8 cellular contexts compared by ENCODE assay signal in genomic region chr4:39978378-39978775, GRCh38. TPM values are rescaled to one million over a fixed set of nuclear protein-coding genes. Genes with fewer than 3 reads are reported as not detected.
A peak's percentile ranks its signal among the peaks of the same experiment; 100 is the strongest.
DNase-seq lines count a peak whose midpoint lies in the region; ATAC-seq, FAIRE-seq and TF ChIP-seq lines count a peak whose summit lies in the region.

No MANE protein-coding gene starts in this region.

- DNase-seq in GM12865 (ENCODE audit: low read depth) = no peak
- DNase-seq in fibroblast of the aortic adventitia (ENCODE audit: low read depth) = no peak
- DNase-seq in skeletal muscle cell (ENCODE audit: low read depth) = no peak
- no peak for DNase-seq in DMS 273 (lab: John Stamatoyannopoulos, UW; ENCODE audit: unreplicated experiment)
- DNase-seq in DMS153 (lab: John Stamatoyannopoulos, UW) = no peak

- ATAC-seq in GM21423 (IDR thresholded peaks at IDR 0.05; ENCODE audit: unreplicated experiment) (no peak), GM21717 (IDR thresholded peaks at IDR 0.05; ENCODE audit: unreplicated experiment) (no peak)

- TF ChIP-seq CTCF in GM12865 (IDR thresholded peaks at IDR 0.05; ENCODE audit: insufficient read depth, low read depth, low read length, missing control alignments) (no peak), fibroblast of the aortic adventitia (IDR thresholded peaks at IDR 0.05; ENCODE audit: insufficient read depth, low read length) (no peak)

- FAIRE-seq in TTC549 (lab: Jason Lieb, UNC) = peak; percentile 59

- H3K4me3 ChIP-seq in GM12865 (ENCODE audit: low read depth, low read length) = peak overlapping the region; percentile 65
- H3K4me3 ChIP-seq in fibroblast of the aortic adventitia (ENCODE audit: low read depth, low read length) = peak overlapping the region; percentile 80
- H3K4me3 ChIP-seq in skeletal muscle cell (ENCODE audit: low read depth, low read length) = peak overlapping the region; percentile 56

RNA-seq across cellular contexts. Expression of gene PDS5A, which starts 0.7 kb away (rescaled TPM):
- 78.4 and 123 TPM in 2 replicates for total RNA-seq in fibroblast of the aortic adventitia (ENCODE audit: low replicate concordance)
